ENCODE assay signal across 22 cellular contexts in the genomic region with DNA sequence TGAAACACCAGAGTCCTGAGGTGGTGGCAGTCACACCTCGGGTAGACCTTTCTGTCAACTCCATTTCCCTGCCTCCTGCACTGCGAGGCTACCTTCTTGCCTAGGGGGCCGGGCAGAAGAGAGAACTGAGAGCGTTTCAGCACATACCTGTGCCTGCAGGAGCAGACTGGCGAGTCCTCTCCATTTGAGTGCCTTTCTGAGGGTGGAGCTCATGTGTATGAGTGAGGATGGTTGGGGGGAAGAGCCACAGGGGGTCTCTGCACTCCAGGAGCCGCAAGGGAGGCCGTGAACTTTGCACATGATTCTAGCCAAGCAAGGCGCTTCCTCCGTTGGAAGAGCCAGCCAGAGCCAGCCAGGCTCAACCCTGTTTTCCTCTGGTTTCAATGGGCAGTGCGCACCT. TPM values are rescaled to one million over a fixed set of nuclear protein-coding genes. Genes with fewer than 3 reads are reported as not detected.
DNase-seq lines count a peak whose midpoint lies in the region; ATAC-seq and TF ChIP-seq lines count a peak whose summit lies in the region.
"Had no signal": no experiment of that assay in that cellular context is flagged by ENCODE, and none has a peak within 500 bp of the region (broad histone marks: within the 10 kb centered on the region; RNA-seq: fewer than 3 reads in every experiment).

No MANE protein-coding gene starts in this region.

- H3K4ac ChIP-seq in H9 (ENCODE audit: low read depth, low read length) (no peak overlapping the region), neuronal stem cell (ENCODE audit: low read length) (no peak overlapping the region)

- WGBS in H9 (ENCODE audit: extremely low coverage, insufficient read length, low lambda C conversion rate), result no CpG with 5 or more reads among the region's 10 CpGs
- whole genome bisulfite sequencing in neuronal stem cell (ENCODE audit: extremely low coverage in 2 of 2, insufficient read length in 2 of 2, insufficient replicate concordance in 1 of 2), 2 donors, result no CpG with 5 or more reads among the region's 10 CpGs

- H2BK15ac ChIP-seq in H9 (ENCODE audit: low read depth, low read length), result no peak overlapping the region
- H2BK15ac ChIP-seq in neuronal stem cell (ENCODE audit: low read length), result peak overlapping the region; percentile 71

- no peak overlapping the region for H2BK20ac ChIP-seq in H9 (ENCODE audit: low read depth, low read length, poor library complexity, severe bottlenecking)

- H2BK12ac ChIP-seq in H9 (ENCODE audit: insufficient read length, low read depth, low read length) (no peak overlapping the region), neuronal stem cell (ENCODE audit: low read length) (no peak overlapping the region)

- no peak for TF ChIP-seq CTCF in CD14-positive monocyte (IDR thresholded peaks at IDR 0.05)
- TF ChIP-seq CTCF in H9 (conservative IDR thresholded peaks at IDR 0.05), result no peak
- no peak for TF ChIP-seq CTCF in WTC11 (IDR thresholded peaks at IDR 0.05)

- no peak overlapping the region for H3T11ph ChIP-seq in H9 (ENCODE audit: low read length)

- H3K4me3 Mint-ChIP-seq in CD14-positive monocyte (no peak overlapping the region), H9 (no peak overlapping the region), WTC11 (no peak overlapping the region)
- H3K4me3 Mint-ChIP-seq: CD4-positive, alpha-beta memory T cell; IgD-negative memory B cell; T-helper 17 cell had no signal

- no peaks in the 10 kb centered on the region for H3K27me3 ChIP-seq in H9 (ENCODE audit: insufficient read depth, low read length)
- H3K27me3 ChIP-seq in neuronal stem cell (ENCODE audit: control insufficient read depth in 3 of 3, insufficient read depth in 3 of 3, low read depth in 1 of 3, low read length in 3 of 3), result peaks cover 0 to 3% (median 0%) of the 10 kb centered on the region in 3 experiments

- no peak overlapping the region for H4K8ac ChIP-seq in H9 (replicated peaks; ENCODE audit: insufficient read length, low read depth, low read length)
- H4K8ac ChIP-seq in neuronal stem cell (ENCODE audit: low read depth, low read length), result no peak overlapping the region

- no peaks in the 10 kb centered on the region for H3K9me3 ChIP-seq in H9 (ENCODE audit: control insufficient read depth, low read depth, low read length)
- peaks cover 2 to 3% of the 10 kb centered on the region in 2 donors for H3K9me3 ChIP-seq in neuronal stem cell (replicated peaks in 1 of 2; ENCODE audit: control insufficient read depth in 2 of 2, insufficient read depth in 1 of 2, low read depth in 1 of 2, low read length in 2 of 2)
- H3K9me3 ChIP-seq: BE2C had no signal

- H3K9ac ChIP-seq in H9 (ENCODE audit: extremely low read depth, insufficient read length, low read length) (no peak overlapping the region), neuronal stem cell (ENCODE audit: low read depth, low read length, poor library complexity) (peak overlapping the region; percentile 47)

- no peaks in the 10 kb centered on the region for H3K36me3 ChIP-seq in neuronal stem cell (replicated peaks in 1 of 2; ENCODE audit: control insufficient read depth in 2 of 2, insufficient read depth in 2 of 2, low read length in 2 of 2)
- H3K36me3 ChIP-seq: BE2C had no signal

- H3K9me3 Mint-ChIP-seq in CD14-positive monocyte (peaks cover 5 to 19% (median 14%) of the 10 kb centered on the region in 7 donors), H9 (peaks cover 11 to 16% of the 10 kb centered on the region in 2 experiments), WTC11 (peaks cover 21% of the 10 kb centered on the region)

- no peak overlapping the region for H3K27ac ChIP-seq in H9 (ENCODE audit: insufficient read length, low read depth, low read length)
- no peak overlapping the region for H3K27ac ChIP-seq in neuronal stem cell (replicated peaks; ENCODE audit: low read length)

- H3K18ac ChIP-seq in H9 (ENCODE audit: insufficient read length, low read depth, low read length) (no peak overlapping the region), neuronal stem cell (ENCODE audit: low read length) (peak overlapping the region; percentile 85)

- H2BK120ac ChIP-seq in H9 (ENCODE audit: low read depth, low read length, poor library complexity, severe bottlenecking) (no peak overlapping the region), neuronal stem cell (ENCODE audit: low read depth, low read length) (no peak overlapping the region)

- DNase-seq in CD14-positive monocyte (ENCODE audit: low spot score) (no peak), H9 (no peak), WTC11 (ENCODE audit: low spot score) (no peak), neuronal stem cell (ENCODE audit: low spot score) (no peak)
- DNase-seq in stimulated activated CD4-positive, alpha-beta T cell treated with anti-CD3 and anti-CD28 coated beads, Interleukin-12 subunit alpha, Interleukin-12 subunit beta, amount 100 ng/mL, for 4 hours, result no peak
- DNase-seq: BE2C; Caco-2; CD4-positive, alpha-beta memory T cell; DMS 273 treated with DMSO at 0.1 percent for 48 hours; DMS79 treated with DMSO at 0.1 percent for 48 hours; NCI-H1694; NCI-H2081; NCI-H2171 treated with DMSO at 0.1 percent for 48 hours; NCI-H446; NCI-H526; Right ventricle myocardium superior; T-helper 17 cell had no signal

- H3K14ac ChIP-seq in H9 (ENCODE audit: insufficient read depth, low read length) (peak overlapping the region; percentile 32; the same call in 1 of the 2 replicates), neuronal stem cell (ENCODE audit: low read length) (no peak overlapping the region)

- POLR2A ChIA-PET in WTC11 (lab: Charles Lee), result no interaction called here

- H3K23ac ChIP-seq in H9 (ENCODE audit: insufficient read length, low read depth, low read length), result no peak overlapping the region
- no peak overlapping the region for H3K23ac ChIP-seq in neuronal stem cell (ENCODE audit: low read depth, low read length, poor library complexity)

- CTCF ChIA-PET in WTC11 (lab: Charles Lee), result interaction anchor here (1.0 to 1.4 kb wide), 3 partner anchors 15 to 127 kb away, joined by 3 to 7 read pairs (median 5); no protein-coding TSS in a partner anchor

- no peaks in the 10 kb centered on the region for H3K79me1 ChIP-seq in H9 (ENCODE audit: insufficient read depth, low read depth, low read length, poor library complexity, severe bottlenecking)
- H3K79me1 ChIP-seq in neuronal stem cell (ENCODE audit: low read depth, low read length), result peaks cover 3% of the 10 kb centered on the region

- H4K5ac ChIP-seq in H9 (ENCODE audit: insufficient read length, low read depth, low read length), result no peak overlapping the region

- no peaks in the 10 kb centered on the region for H3K23me2 ChIP-seq in H9 (ENCODE audit: insufficient read length, low read depth, low read length, poor library complexity, severe bottlenecking)

- H3K27me3 Mint-ChIP-seq in CD14-positive monocyte (ENCODE audit: low read depth in 3 of 3) (peaks cover 8 to 20% (median 12%) of the 10 kb centered on the region in 3 donors), H9 (ENCODE audit: low read depth) (peaks cover 9% of the 10 kb centered on the region), WTC11 (ENCODE audit: low read depth) (no peaks in the 10 kb centered on the region; the same call in 1 of the 2 replicates)

- intact Hi-C loops in CD14-positive monocyte (cut with micrococcal nuclease), result loop anchor here in 1 of 2 donors (5.0 kb wide), 1 partner anchor 40 kb away; no protein-coding TSS in a partner anchor

- no peak overlapping the region for H3K4me2 ChIP-seq in H9 (ENCODE audit: insufficient read depth, insufficient read length, low read length)
- no peak overlapping the region for H3K4me2 ChIP-seq in neuronal stem cell (ENCODE audit: insufficient read depth, low read length, poor library complexity, severe bottlenecking)

- no peaks in the 10 kb centered on the region; the same call in 1 of the 2 replicates for H3K4me1 ChIP-seq in H9 (ENCODE audit: insufficient read depth, low read length)
- peaks cover 0 to 11% of the 10 kb centered on the region in 2 donors for H3K4me1 ChIP-seq in neuronal stem cell (ENCODE audit: control insufficient read depth in 2 of 2, insufficient read depth in 1 of 2, low read depth in 1 of 2, low read length in 2 of 2)
- H3K4me1 ChIP-seq: BE2C, Caco-2 had no signal

- H2AFZ ChIP-seq in H9 (ENCODE audit: low read length), result no peak overlapping the region
- no peak overlapping the region for H2AFZ ChIP-seq in neuronal stem cell (ENCODE audit: low read length)

- H2AK5ac ChIP-seq in H9 (ENCODE audit: insufficient read length, low read length) (no peak overlapping the region), neuronal stem cell (ENCODE audit: low read depth, low read length) (peak overlapping the region; percentile 50)

- peaks cover 68% of the 10 kb centered on the region for H3K4me1 Mint-ChIP-seq in CD14-positive monocyte
- H3K4me1 Mint-ChIP-seq in H9, result peaks cover 11 to 39% of the 10 kb centered on the region in 2 experiments
- peaks cover 27% of the 10 kb centered on the region for H3K4me1 Mint-ChIP-seq in WTC11
- H3K4me1 Mint-ChIP-seq: CD4-positive, alpha-beta memory T cell had no signal

- peak overlapping the region in 1 of 2 donors; percentile 40 for H3K4me3 ChIP-seq in neuronal stem cell (ENCODE audit: low read length in 2 of 2)
- H3K4me3 ChIP-seq: GM12878 had no signal

- H2BK5ac ChIP-seq in H9 (ENCODE audit: insufficient read length, low read length) (no peak overlapping the region), neuronal stem cell (ENCODE audit: low read length) (peak overlapping the region; percentile 57)

- H4K20me1 ChIP-seq in H9 (ENCODE audit: control insufficient read depth, insufficient read depth, insufficient read length), result no peaks in the 10 kb centered on the region

- ATAC-seq in WTC11, result peak; percentile 46
- ATAC-seq in GM21360 (IDR thresholded peaks at IDR 0.05; ENCODE audit: unreplicated experiment), result no peak
- ATAC-seq in GM21381 (IDR thresholded peaks at IDR 0.05; ENCODE audit: unreplicated experiment), result no peak
- ATAC-seq: GM12878, T-helper 17 cell had no signal

- no peak overlapping the region for H3K56ac ChIP-seq in H9 (ENCODE audit: insufficient read length, low read depth, low read length)

- H3K36me3 Mint-ChIP-seq in CD14-positive monocyte (peaks cover 0 to 25% of the 10 kb centered on the region in 2 donors), H9 (ENCODE audit: insufficient read depth in 1 of 3, low read depth in 3 of 3) (peaks cover 5 to 15% (median 6%) of the 10 kb centered on the region in 3 experiments; a peak in 6 of 7 replicates), WTC11 (peaks cover 12% of the 10 kb centered on the region)

- peak overlapping the region in 6 of 7 donors; percentile 80 to 91 (median 84) for H3K27ac Mint-ChIP-seq in CD14-positive monocyte
- no peak overlapping the region for H3K27ac Mint-ChIP-seq in H9
- no peak overlapping the region for H3K27ac Mint-ChIP-seq in WTC11
- H3K27ac Mint-ChIP-seq: IgD-negative memory B cell, T-helper 17 cell had no signal

- no peaks in the 10 kb centered on the region for H3K79me2 ChIP-seq in H9 (ENCODE audit: insufficient read depth, low read length)

- H4K91ac ChIP-seq in H9 (ENCODE audit: insufficient read length, low read depth, low read length) (no peak overlapping the region), neuronal stem cell (ENCODE audit: low read depth, low read length, poor library complexity) (no peak overlapping the region)

TF ChIP-seq in WTC11, 78 proteins besides CTCF, POLR2A, EP300 and RAD21 (continues in another document):
- no peak for TF ChIP-seq MXD4 (CRISPR knock-in tag; IDR thresholded peaks at IDR 0.05; ENCODE audit: borderline replicate concordance)

RNA-seq across cellular contexts. Expression of a gene that starts 31.0 kb away (rescaled TPM):
- polyA plus RNA-seq in CD14-positive monocyte, result 1 to 10 TPM; 3.6 to 3.9 TPM
- total RNA-seq in H9 (2021) (98.2 and 104 TPM in 2 replicates), WTC11 (2021) (194 to 266 TPM (median 261 TPM) in 3 replicates)
- 82.7 TPM for polyA plus RNA-seq in neuronal stem cell (2013, experiment 1 of 2)
- polyA plus RNA-seq in neuronal stem cell (2013, experiment 2 of 2), result 87.9 TPM
- total RNA-seq: M059J had no signal

Comparison
In these comparisons a context has a peak if more than half of its experiments do, and no peak if none do; other contexts are left out.
1. H3K27ac Mint-ChIP-seq: peak in CD14-positive monocyte (6 of 7); none in H9 (0 of 3) and WTC11 (single experiment).